8 cellular contexts compared by ENCODE assay signal in genomic region chr4:110413807-110414580, GRCh38.
DNase-seq lines count a peak whose midpoint lies in the region; ATAC-seq, FAIRE-seq and TF ChIP-seq lines count a peak whose summit lies in the region.
"Not testable (repeated sequence)": the region's sequence is repeated elsewhere in the genome, so short reads cannot be mapped to it uniquely, and the experiment has no call there.

No MANE protein-coding gene starts in this region.

- H3K4ac ChIP-seq in H1 (replicated peaks; ENCODE audit: insufficient read length, low read depth, low read length), result not testable (repeated sequence)

- H3K9me3 ChIP-seq in adipocyte (ENCODE audit: control insufficient read depth, low read length); H1 (ENCODE audit: insufficient read depth in 2 of 2, low read depth in 1 of 2, low read length in 1 of 2); right lobe of liver; neural progenitor cell (ENCODE audit: low read depth): not testable (repeated sequence)

- H4K5ac ChIP-seq in H1 (ENCODE audit: insufficient read length, low read depth, low read length), result not testable (repeated sequence)

- not testable (repeated sequence) for H3K4me1 ChIP-seq in adipocyte (ENCODE audit: control insufficient read depth, insufficient read depth, low read length); H1 (replicated peaks in 1 of 4; ENCODE audit: control insufficient read depth in 3 of 4, insufficient read depth in 4 of 4, low read length in 3 of 4); right lobe of liver
- H3K4me1 ChIP-seq in neural progenitor cell, result peaks cover 16% of the 10 kb centered on the region

- peaks cover 26% of the 10 kb centered on the region for H3K9me3 Mint-ChIP-seq in neural progenitor cell

- H3K14ac ChIP-seq in H1 (ENCODE audit: insufficient read length), result not testable (repeated sequence)

- H3K56ac ChIP-seq in H1 (replicated peaks; ENCODE audit: insufficient read length, low read depth, low read length), result not testable (repeated sequence)

- intact Hi-C loops in right lobe of liver (cut with DNase I), result not testable (repeated sequence)

- H3K79me1 ChIP-seq in H1 (ENCODE audit: low read depth, low read length), result not testable (repeated sequence)

- H4K91ac ChIP-seq in H1 (replicated peaks; ENCODE audit: insufficient read length, low read length), result not testable (repeated sequence)

- not testable (repeated sequence) for H3K23ac ChIP-seq in H1 (ENCODE audit: insufficient read length)

- H2AFZ ChIP-seq in H1 (ENCODE audit: low read length); neural progenitor cell (replicated peaks): not testable (repeated sequence)

- H3K36me3 Mint-ChIP-seq in neural progenitor cell, result not testable (repeated sequence)

- TF ChIP-seq RAD21 in H1 (IDR thresholded peaks at IDR 0.05 in 1 of 2, conservative IDR thresholded peaks at IDR 0.05 in 1 of 2; ENCODE audit: low read depth in 2 of 2, low read length in 2 of 2), result not testable (repeated sequence)

- FAIRE-seq in H1 (lab: Jason Lieb, UNC), result peak; percentile 68

- not testable (repeated sequence) for H2BK15ac ChIP-seq in H1 (ENCODE audit: low read length)

- TF ChIP-seq EP300 in H1 (IDR thresholded peaks at IDR 0.05; ENCODE audit: borderline replicate concordance in 1 of 2, low read depth in 2 of 2, low read length in 2 of 2), result not testable (repeated sequence)

- not testable (repeated sequence) for H3K4me2 ChIP-seq in H1 (ENCODE audit: insufficient read depth in 1 of 2, low read depth in 2 of 2, low read length in 2 of 2); neural progenitor cell

- not testable (repeated sequence) for H4K8ac ChIP-seq in H1 (ENCODE audit: extremely low read depth, insufficient read depth, low read length)

- DNase-seq in EL (peak; percentile 10), NCI-H2227 (lab: John Stamatoyannopoulos, UW; ENCODE audit: unreplicated experiment) (peak; percentile 44), adipocyte (ENCODE audit: low read depth) (peak; percentile 8), glomerular visceral epithelial cell (ENCODE audit: extremely low spot score) (peak; percentile 38), smooth muscle cell of the brain vasculature (ENCODE audit: low read depth, low spot score) (peak; percentile 51)
- not testable (repeated sequence) for DNase-seq in H1 (ENCODE audit: low read depth in 1 of 2, low spot score in 2 of 2); right lobe of liver; neural progenitor cell (ENCODE audit: low spot score)

- TF ChIP-seq CTCF in H1 (IDR thresholded peaks at IDR 0.05; ENCODE audit: control extremely low read depth in 1 of 3, insufficient read depth in 1 of 3, low read depth in 1 of 3, low read length in 3 of 3); right lobe of liver (IDR thresholded peaks at IDR 0.05); neural progenitor cell (IDR thresholded peaks at IDR 0.05): not testable (repeated sequence)

- not testable (repeated sequence) for H2BK12ac ChIP-seq in H1 (ENCODE audit: low read depth, low read length)

- H3F3A ChIP-seq in neural progenitor cell (ENCODE audit: low read depth), result peaks cover 11% of the 10 kb centered on the region

- not testable (repeated sequence) for H3K4me3 ChIP-seq in adipocyte (ENCODE audit: low read length); H1 (ENCODE audit: extremely low read depth in 1 of 4, insufficient read depth in 2 of 4, low read depth in 3 of 4, low read length in 4 of 4); right lobe of liver; neural progenitor cell

- not testable (repeated sequence) for H3K36me3 ChIP-seq in adipocyte (ENCODE audit: control insufficient read depth, insufficient read depth, low read length, severe bottlenecking); H1 (ENCODE audit: control insufficient read depth in 2 of 4, insufficient read depth in 4 of 4, low read length in 3 of 4); right lobe of liver; neural progenitor cell

- not testable (repeated sequence) for H3K79me2 ChIP-seq in H1 (ENCODE audit: control insufficient read depth in 1 of 2, insufficient read depth in 2 of 2, low read length in 2 of 2); neural progenitor cell (ENCODE audit: low read depth)

- 70% methylated on average over 6 of the region's 6 CpGs; no CpG with 5 or more reads in 1 of the 2 experiments for WGBS in H1 (ENCODE audit: extremely low coverage in 1 of 2, insufficient coverage in 1 of 2, insufficient read length in 1 of 2, insufficient replicate concordance in 2 of 2, low coverage in 1 of 2, low lambda C conversion rate in 2 of 2, missing lambda C conversion rate in 1 of 2), 2 experiments
- 75% methylated on average over 4 of the region's 6 CpGs for WGBS in right lobe of liver (ENCODE audit: insufficient coverage, low coverage, low lambda C conversion rate, missing lambda C conversion rate)

- POLR2A ChIA-PET in H1 (lab: Charles Lee; ENCODE audit: partially characterized antibody), result not testable (repeated sequence)

- H3K18ac ChIP-seq in H1 (ENCODE audit: extremely low read depth, low read length), result not testable (repeated sequence)

- TF ChIP-seq POLR2A in H1 (IDR thresholded peaks at IDR 0.05; ENCODE audit: control extremely low read depth in 1 of 2, low read depth in 2 of 2, low read length in 2 of 2); right lobe of liver (IDR thresholded peaks at IDR 0.05): not testable (repeated sequence)

- peak overlapping the region; percentile 64 for H3K27ac Mint-ChIP-seq in neural progenitor cell

- not testable (repeated sequence) for H3K4me3 Mint-ChIP-seq in neural progenitor cell

- not testable (repeated sequence) for H3K9ac ChIP-seq in adipocyte (ENCODE audit: low read length); H1 (replicated peaks in 1 of 4; ENCODE audit: extremely low read depth in 1 of 4, low read depth in 3 of 4, low read length in 3 of 4); neural progenitor cell

- not testable (repeated sequence) for H2AK5ac ChIP-seq in H1 (ENCODE audit: low read depth, low read length)

- CTCF ChIA-PET in H1 (lab: Charles Lee; ENCODE audit: partially characterized antibody), result not testable (repeated sequence)

- not testable (repeated sequence) for H2BK20ac ChIP-seq in H1 (ENCODE audit: low read length)

- H2BK120ac ChIP-seq in H1 (replicated peaks; ENCODE audit: low read depth, low read length), result not testable (repeated sequence)

- H2BK5ac ChIP-seq in H1 (ENCODE audit: low read depth, low read length), result not testable (repeated sequence)

- not testable (repeated sequence) for H3K27me3 Mint-ChIP-seq in neural progenitor cell (ENCODE audit: insufficient read depth, low read depth)

- peaks cover 17% of the 10 kb centered on the region for H3K4me1 Mint-ChIP-seq in neural progenitor cell

- not testable (repeated sequence) for H3K23me2 ChIP-seq in H1 (ENCODE audit: low read depth, low read length)

- H3K27ac ChIP-seq in H1 (ENCODE audit: low read depth, low read length); right lobe of liver; neural progenitor cell: not testable (repeated sequence)

- ATAC-seq in right lobe of liver, result peak in 3 of 4 donors; percentile 12 to 33 (median 18)

- H3K27me3 ChIP-seq in adipocyte (replicated peaks; ENCODE audit: control insufficient read depth, insufficient read depth, low read length); right lobe of liver: not testable (repeated sequence)
- H3K27me3 ChIP-seq in H1 (replicated peaks in 1 of 4; ENCODE audit: control insufficient read depth in 3 of 4, extremely low read depth in 1 of 4, insufficient read depth in 3 of 4, low read length in 3 of 4) (peaks cover 11 to 23% (median 17%) of the 10 kb centered on the region in 4 experiments), neural progenitor cell (peaks cover 38% of the 10 kb centered on the region)

- H4K20me1 ChIP-seq in H1 (replicated peaks in 1 of 2; ENCODE audit: control insufficient read depth in 1 of 2, insufficient read depth in 2 of 2, low read length in 2 of 2); neural progenitor cell (ENCODE audit: low read depth): not testable (repeated sequence)
